ENCODE assay signal across 1 cellular context in genomic region chr9:138147556-138147955, GRCh38.
A peak's percentile ranks its signal among the peaks of the same experiment; 100 is the strongest.
TF ChIP-seq lines count a peak whose summit lies in the region.

No MANE protein-coding gene starts in this region.

TF ChIP-seq in HEK293, 187 proteins besides CTCF, POLR2A, EP300 and RAD21 (continued from another document):
- peak; percentile 62 for TF ChIP-seq ZEB2 (tag by site-specific recombination; IDR thresholded peaks at IDR 0.05)
- 0 out of 2 replicates have a peak, but pooled peaks have one; percentile 32 for TF ChIP-seq YY1 (tag by site-specific recombination; IDR thresholded peaks at IDR 0.05)
- TF ChIP-seq ZNF654 (tag by site-specific recombination; IDR thresholded peaks at IDR 0.05; ENCODE audit: low read depth): peak; percentile 28
- TF ChIP-seq ZNF2 (tag by site-specific recombination; IDR thresholded peaks at IDR 0.05): 0 out of 2 replicates have a peak, but pooled peaks have one; percentile 46
- TF ChIP-seq ZIC2 (tag by site-specific recombination; IDR thresholded peaks at IDR 0.05): peak; percentile 35; the same call in 1 of the 2 replicates
TF ChIP-seq in HEK293: peak in this region for 11; not testable (repeated sequence) for 176.
